20 cellular contexts compared by ENCODE assay signal in the genomic region with DNA sequence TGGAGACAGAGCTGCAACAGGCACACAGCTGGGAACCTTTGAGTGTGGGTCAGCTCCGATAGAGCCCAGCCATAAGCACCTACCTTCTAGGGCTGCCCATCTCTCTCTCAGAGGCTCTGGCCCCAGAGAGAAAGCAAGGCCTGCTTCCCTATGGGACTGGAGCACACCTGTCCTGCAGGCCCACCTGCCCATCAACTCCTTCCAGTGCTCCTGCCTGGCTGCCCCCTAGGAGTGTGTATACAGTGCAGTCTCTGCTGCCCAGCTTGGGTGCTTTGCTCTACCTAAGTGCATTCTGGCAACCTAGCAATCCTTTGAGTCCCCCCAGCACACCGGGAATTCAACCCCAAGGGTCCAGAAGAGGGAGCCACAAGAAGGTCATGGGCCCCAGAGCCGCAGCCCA. TPM values are rescaled to one million over a fixed set of nuclear protein-coding genes. Genes with fewer than 3 reads are reported as not detected.
DNase-seq lines count a peak whose midpoint lies in the region; ATAC-seq, FAIRE-seq and TF ChIP-seq lines count a peak whose summit lies in the region.
"Had no signal": no experiment of that assay in that cellular context is flagged by ENCODE, and none has a peak within 500 bp of the region (broad histone marks: within the 10 kb centered on the region; RNA-seq: fewer than 3 reads in every experiment).

No MANE protein-coding gene starts in this region.

- H3K9me3 ChIP-seq in BLaER1 = 0 out of 2 replicates have a peak, but pooled peaks cover 7% of the 10 kb centered on the region
- no peaks in the 10 kb centered on the region for H3K9me3 ChIP-seq in IMR-90 (ENCODE audit: control insufficient read depth, insufficient read depth, low read length)
- H3K9me3 ChIP-seq in endothelial cell of umbilical vein (replicated peaks; ENCODE audit: control insufficient read depth, insufficient read depth, low read length) = no peaks in the 10 kb centered on the region
- peaks cover 0 to 8% (median 0%) of the 10 kb centered on the region in 8 donors for H3K9me3 ChIP-seq in spleen
- H3K9me3 ChIP-seq in esophagus squamous epithelium = no peaks in the 10 kb centered on the region
- H3K9me3 ChIP-seq: HAP-1, SJSA1 had no signal

- no peak overlapping the region for H3K4me3 ChIP-seq in BLaER1
- no peak overlapping the region for H3K4me3 ChIP-seq in IMR-90 (ENCODE audit: insufficient read depth, low read depth, low read length)
- H3K4me3 ChIP-seq in endothelial cell of umbilical vein (replicated peaks in 1 of 3; ENCODE audit: insufficient read depth in 1 of 3, low read depth in 1 of 3, low read length in 3 of 3) = no peak overlapping the region
- no peak overlapping the region for H3K4me3 ChIP-seq in spleen
- no peak overlapping the region for H3K4me3 ChIP-seq in esophagus squamous epithelium
- H3K4me3 ChIP-seq: HAP-1, SJSA1 had no signal

- peak overlapping the region in 1 of 2 experiments; percentile 50; a peak in 1 of 4 replicates for H4K8ac ChIP-seq in IMR-90 (ENCODE audit: low read depth in 2 of 2, low read length in 2 of 2)

- H3K27me3 ChIP-seq in BLaER1 (no peaks in the 10 kb centered on the region), IMR-90 (ENCODE audit: control insufficient read depth, insufficient read depth, low read length) (no peaks in the 10 kb centered on the region), endothelial cell of umbilical vein (ENCODE audit: control insufficient read depth in 2 of 2, insufficient read depth in 2 of 2, low read length in 2 of 2) (no peaks in the 10 kb centered on the region), spleen (replicated peaks in 1 of 7) (peaks cover 0 to 5% (median 0%) of the 10 kb centered on the region in 7 donors), esophagus squamous epithelium (no peaks in the 10 kb centered on the region)
- H3K27me3 ChIP-seq: SJSA1 had no signal

- H3K79me2 ChIP-seq in endothelial cell of umbilical vein (ENCODE audit: control insufficient read depth, insufficient read depth, low read length) = no peaks in the 10 kb centered on the region

- H3K27ac ChIP-seq in BLaER1 = no peak overlapping the region
- no peak overlapping the region for H3K27ac ChIP-seq in IMR-90 (ENCODE audit: insufficient read depth, low read length)
- H3K27ac ChIP-seq in endothelial cell of umbilical vein (ENCODE audit: insufficient read depth, low read depth, low read length) = peak overlapping the region; percentile 26
- no peak overlapping the region for H3K27ac ChIP-seq in spleen
- H3K27ac ChIP-seq in esophagus squamous epithelium = peak overlapping the region in 1 of 4 donors; percentile 18

- H3K56ac ChIP-seq in IMR-90 (ENCODE audit: extremely low read depth, insufficient read depth, low read length) = no peak overlapping the region

- in situ Hi-C loops in IMR-90 (cut with MboI; ENCODE audit: low sequenced_read_pairs) = no loop called here

- DNase-seq in IMR-90 (no peak), endothelial cell of umbilical vein (ENCODE audit: low read depth, low spot score) (no peak), spleen (peak; percentile 41), activated T-cell treated with anti-CD3 and anti-CD28 coated beads for 4 hours (no peak), esophagus squamous epithelium (lab: John Stamatoyannopoulos, UW) (no peak), left colon (no peak)
- DNase-seq: COR-L47, DMS79, KG1, NCI-H1092 treated with DMSO at 0.1 percent for 48 hours, NCI-H1436 treated with DMSO at 0.1 percent for 48 hours, NCI-H2029, NCI-H524 treated with DMSO at 0.1 percent for 48 hours had no signal

- no peak overlapping the region; the same call in 1 of the 2 replicates for H3K18ac ChIP-seq in IMR-90 (ENCODE audit: low read depth, low read length)

- H3K79me1 ChIP-seq in IMR-90 (ENCODE audit: low read depth in 1 of 2, low read length in 2 of 2) = no peaks in the 10 kb centered on the region

- peak overlapping the region; percentile 13; the same call in 1 of the 3 replicates for H2BK15ac ChIP-seq in IMR-90 (ENCODE audit: low read depth, low read length)

- dilution Hi-C loops in IMR-90 (cut with HindIII; ENCODE audit: low sequenced_read_pairs, unreplicated experiment) (no loop called here), endothelial cell of umbilical vein (cut with MboI; ENCODE audit: extremely low pct_ligation_motif_present, low sequenced_read_pairs) (no loop called here)

- peak overlapping the region; percentile 16; the same call in 1 of the 2 replicates for H3K23ac ChIP-seq in IMR-90 (ENCODE audit: low read depth, low read length)

- H3K36me3 ChIP-seq in BLaER1 = no peaks in the 10 kb centered on the region
- no peaks in the 10 kb centered on the region for H3K36me3 ChIP-seq in IMR-90 (ENCODE audit: control insufficient read depth, insufficient read depth, low read length)
- H3K36me3 ChIP-seq in endothelial cell of umbilical vein (ENCODE audit: control insufficient read depth in 2 of 2, extremely low read depth in 1 of 2, insufficient read depth in 2 of 2, low read length in 2 of 2) = no peaks in the 10 kb centered on the region
- no peaks in the 10 kb centered on the region for H3K36me3 ChIP-seq in spleen
- H3K36me3 ChIP-seq in esophagus squamous epithelium = no peaks in the 10 kb centered on the region
- H3K36me3 ChIP-seq: HAP-1, SJSA1 had no signal

- no peak overlapping the region for H2AK9ac ChIP-seq in IMR-90 (replicated peaks; ENCODE audit: low read depth, low read length, poor library complexity)

- TF ChIP-seq RAD21 in IMR-90 (IDR thresholded peaks at IDR 0.05; ENCODE audit: low read length) = no peak

- H2AFZ ChIP-seq in IMR-90 (replicated peaks; ENCODE audit: low read length, poor library complexity) (peak overlapping the region; percentile 49), endothelial cell of umbilical vein (ENCODE audit: low read depth, low read length) (no peak overlapping the region)

- peak overlapping the region; percentile 59 for H2BK5ac ChIP-seq in IMR-90 (ENCODE audit: low read depth, low read length, poor library complexity, severe bottlenecking)

- H4K91ac ChIP-seq in IMR-90 (ENCODE audit: insufficient read depth, low read depth, low read length) = peak overlapping the region; percentile 51

- intact Hi-C loops in IMR-90 (cut with micrococcal nuclease) (no loop called here), endothelial cell of umbilical vein (cut with micrococcal nuclease) (loop anchor here (2.0 kb wide), 1 partner anchor 206 kb away; no protein-coding TSS in a partner anchor), spleen (cut with DNase I; ENCODE audit: low total_unique reads) (no loop called here), esophagus squamous epithelium (cut with DNase I) (no loop called here), left colon (cut with DNase I, micrococcal nuclease) (no loop called here)

- TF ChIP-seq CTCF in IMR-90 (conservative IDR thresholded peaks at IDR 0.05; ENCODE audit: low read depth, low read length) (no peak), endothelial cell of umbilical vein (IDR thresholded peaks at IDR 0.05; ENCODE audit: extremely low read depth in 1 of 2, insufficient read depth in 1 of 2, low read depth in 1 of 2, low read length in 2 of 2) (no peak), spleen (IDR thresholded peaks at IDR 0.05 in 8 of 11, conservative IDR thresholded peaks at IDR 0.05 in 3 of 11) (no peak), esophagus squamous epithelium (IDR thresholded peaks at IDR 0.05) (no peak)

- H4K20me1 ChIP-seq in BLaER1 = no peaks in the 10 kb centered on the region
- H4K20me1 ChIP-seq in IMR-90 (ENCODE audit: insufficient read depth, low read length) = no peaks in the 10 kb centered on the region
- H4K20me1 ChIP-seq in endothelial cell of umbilical vein (replicated peaks; ENCODE audit: control insufficient read depth, extremely low read depth, insufficient read depth, low read length) = no peaks in the 10 kb centered on the region

- H2AK5ac ChIP-seq in IMR-90 (ENCODE audit: low read depth, low read length) = peak overlapping the region; percentile 57

- H3K4me2 ChIP-seq in BLaER1 = peak overlapping the region; percentile 28
- H3K4me2 ChIP-seq in IMR-90 (ENCODE audit: low read depth, low read length) = no peak overlapping the region
- H3K4me2 ChIP-seq in endothelial cell of umbilical vein (ENCODE audit: insufficient read depth, low read length) = no peak overlapping the region

- TF ChIP-seq POLR2A in IMR-90 (IDR thresholded peaks at IDR 0.05; ENCODE audit: low read depth, low read length) (no peak), endothelial cell of umbilical vein (IDR thresholded peaks at IDR 0.05; ENCODE audit: low read depth, low read length) (no peak), spleen (IDR thresholded peaks at IDR 0.05) (no peak), esophagus squamous epithelium (IDR thresholded peaks at IDR 0.05) (no peak)

- CTCF ChIA-PET in IMR-90 (lab: Yijun Ruan, JAX) = interaction anchor here (1.3 kb wide), 1 partner anchor 125 kb away, joined by 3 read pairs; no protein-coding TSS in a partner anchor
- CTCF ChIA-PET in endothelial cell of umbilical vein (lab: Charles Lee) = interaction anchor here (1.0 to 1.4 kb wide), 3 partner anchors 163 to 208 kb away, joined by 3 to 16 read pairs (median 3); no protein-coding TSS in a partner anchor

- no CpG with 5 or more reads among the region's 3 CpGs for WGBS in IMR-90 (ENCODE audit: extremely low coverage in 2 of 2, insufficient read length in 1 of 2), 2 experiments
- 69 to 92% (median 85%) methylated on average over 3 of the region's 3 CpGs for WGBS in spleen, 5 donors
- WGBS in esophagus squamous epithelium, 2 donors = 76% methylated on average over 2 of the region's 3 CpGs; no CpG with 5 or more reads in 1 of the 2 donors

- no peak overlapping the region; the same call in 1 of the 2 replicates for H4K5ac ChIP-seq in IMR-90 (ENCODE audit: low read depth, low read length)

- FAIRE-seq in endothelial cell of umbilical vein (lab: Jason Lieb, UNC) = no peak
- FAIRE-seq: A204.1, GM19239, RCC 7860 had no signal

- H3K9ac ChIP-seq in BLaER1 (no peak overlapping the region), IMR-90 (ENCODE audit: low read depth, low read length) (no peak overlapping the region), endothelial cell of umbilical vein (replicated peaks; ENCODE audit: extremely low read depth, insufficient read depth, low read length) (no peak overlapping the region)

- H2BK120ac ChIP-seq in IMR-90 (ENCODE audit: low read depth, low read length) = peak overlapping the region; percentile 76

- ATAC-seq in IMR-90 (ENCODE audit: low read depth) = no peak
- no peak for ATAC-seq in left colon

- H3K4me1 ChIP-seq in BLaER1 (peaks cover 22% of the 10 kb centered on the region), IMR-90 (ENCODE audit: control insufficient read depth, insufficient read depth, low read length) (peaks cover 3% of the 10 kb centered on the region), endothelial cell of umbilical vein (ENCODE audit: control insufficient read depth, extremely low read depth, insufficient read depth, low read length) (peaks cover 15% of the 10 kb centered on the region), spleen (no peaks in the 10 kb centered on the region), esophagus squamous epithelium (no peaks in the 10 kb centered on the region)
- H3K4me1 ChIP-seq: HAP-1 had no signal

- H3K9me1 ChIP-seq in IMR-90 (ENCODE audit: insufficient read depth, low read length) (peaks cover 7% of the 10 kb centered on the region; the same call in 1 of the 2 replicates), endothelial cell of umbilical vein (replicated peaks; ENCODE audit: control insufficient read depth, extremely low read depth, insufficient read depth, low read length) (no peaks in the 10 kb centered on the region)

- H3K4ac ChIP-seq in IMR-90 (ENCODE audit: low read depth, low read length) = peak overlapping the region; percentile 85

- POLR2A ChIA-PET in IMR-90 (lab: Charles Lee; ENCODE audit: unreplicated experiment) (no interaction called here), endothelial cell of umbilical vein (lab: Charles Lee) (no interaction called here)

- peak overlapping the region; percentile 50 for H3K14ac ChIP-seq in IMR-90 (replicated peaks; ENCODE audit: low read depth, low read length)

- BruUV-seq in IMR-90 (replicated peaks; lab: Mats Ljungman, UMichigan) = no TSS peak
- BruUV-seq in endothelial cell of umbilical vein (replicated peaks; lab: Mats Ljungman, UMichigan) = no TSS peak

- H2BK20ac ChIP-seq in IMR-90 (ENCODE audit: low read depth, low read length) = peak overlapping the region; percentile 78

RNA-seq across cellular contexts. Expression of a gene that starts 21.0 kb away (rescaled TPM):
- not detected in 2 replicates for total RNA-seq in IMR-90 (2012; rRNA removed)
- polyA plus RNA-seq in IMR-90 (2012; rRNA removed) = not detected in 2 replicates
- not detected in 2 replicates for polyA plus RNA-seq in IMR-90 (2012; cell fraction: cytosol; rRNA removed)
- polyA plus RNA-seq in IMR-90 (2012; cell fraction: nucleus; rRNA removed; ENCODE audit: low replicate concordance) = not detected in 2 replicates
- total RNA-seq in endothelial cell of umbilical vein = not detected in 2 replicates
- not detected in 2 replicates for polyA plus RNA-seq in endothelial cell of umbilical vein
- not detected in 2 replicates for polyA plus RNA-seq in endothelial cell of umbilical vein (2011; cell fraction: cytosol; rRNA removed)
- not detected in 2 replicates for polyA plus RNA-seq in endothelial cell of umbilical vein (2011; cell fraction: nucleus; rRNA removed)
- polyA plus RNA-seq in endothelial cell of umbilical vein (2012) = not detected in 2 replicates
- polyA minus RNA-seq in endothelial cell of umbilical vein = not detected in 2 replicates
- not detected for polyA minus RNA-seq in endothelial cell of umbilical vein (2011; cell fraction: cytosol; rRNA and poly(A)+ RNA removed)
- not detected in 2 replicates for polyA minus RNA-seq in endothelial cell of umbilical vein (2011; cell fraction: nucleus; rRNA and poly(A)+ RNA removed)
- total RNA-seq in spleen = not detected
- not detected for polyA plus RNA-seq in spleen
- not detected for total RNA-seq in esophagus squamous epithelium
- not detected for total RNA-seq in left colon
- total RNA-seq: HT1080, SJSA1 had no signal

RNA-seq across cellular contexts. Expression of a gene that starts 36.3 kb away (rescaled TPM):
- not detected in 2 replicates for total RNA-seq in IMR-90 (2012; rRNA removed)
- not detected in 2 replicates for polyA plus RNA-seq in IMR-90 (2012; rRNA removed)
- not detected in 2 replicates for polyA plus RNA-seq in IMR-90 (2012; cell fraction: cytosol; rRNA removed)
- polyA plus RNA-seq in IMR-90 (2012; cell fraction: nucleus; rRNA removed; ENCODE audit: low replicate concordance) = not detected in 2 replicates
- not detected in 2 replicates for total RNA-seq in endothelial cell of umbilical vein
- polyA plus RNA-seq in endothelial cell of umbilical vein = not detected in 2 replicates
- polyA plus RNA-seq in endothelial cell of umbilical vein (2011; cell fraction: cytosol; rRNA removed) = not detected in 2 replicates
- polyA plus RNA-seq in endothelial cell of umbilical vein (2011; cell fraction: nucleus; rRNA removed) = not detected in 2 replicates
- not detected in 2 replicates for polyA plus RNA-seq in endothelial cell of umbilical vein (2012)
- not detected in 2 replicates for polyA minus RNA-seq in endothelial cell of umbilical vein
- not detected for polyA minus RNA-seq in endothelial cell of umbilical vein (2011; cell fraction: cytosol; rRNA and poly(A)+ RNA removed)
- not detected in 2 replicates for polyA minus RNA-seq in endothelial cell of umbilical vein (2011; cell fraction: nucleus; rRNA and poly(A)+ RNA removed)
- total RNA-seq in spleen = not detected
- not detected for polyA plus RNA-seq in spleen
- not detected for total RNA-seq in esophagus squamous epithelium
- total RNA-seq in left colon = not detected
- total RNA-seq: HT1080, SJSA1 had no signal

RNA-seq across cellular contexts. Expression of a gene that starts 36.5 kb away (rescaled TPM):
- total RNA-seq in IMR-90 (2012; rRNA removed) (not detected in 2 replicates), endothelial cell of umbilical vein (not detected in 2 replicates), spleen (not detected), esophagus squamous epithelium (not detected), left colon (not detected)
- polyA plus RNA-seq in IMR-90 (2012; rRNA removed) (not detected in 2 replicates), endothelial cell of umbilical vein (not detected in 2 replicates), spleen (not detected)
- polyA plus RNA-seq in IMR-90 (2012; cell fraction: cytosol; rRNA removed) = not detected in 2 replicates
- polyA plus RNA-seq in IMR-90 (2012; cell fraction: nucleus; rRNA removed; ENCODE audit: low replicate concordance) = not detected in 2 replicates
- not detected in 2 replicates for polyA plus RNA-seq in endothelial cell of umbilical vein (2011; cell fraction: cytosol; rRNA removed)
- polyA plus RNA-seq in endothelial cell of umbilical vein (2011; cell fraction: nucleus; rRNA removed) = not detected in 2 replicates
- not detected in 2 replicates for polyA plus RNA-seq in endothelial cell of umbilical vein (2012)
- polyA minus RNA-seq in endothelial cell of umbilical vein = not detected in 2 replicates
- not detected for polyA minus RNA-seq in endothelial cell of umbilical vein (2011; cell fraction: cytosol; rRNA and poly(A)+ RNA removed)
- polyA minus RNA-seq in endothelial cell of umbilical vein (2011; cell fraction: nucleus; rRNA and poly(A)+ RNA removed) = not detected in 2 replicates
- total RNA-seq: HT1080, SJSA1 had no signal

RNA-seq across cellular contexts. Expression of a gene that starts 42.8 kb away (rescaled TPM):
- not detected in 2 replicates for total RNA-seq in IMR-90 (2012; rRNA removed)
- polyA plus RNA-seq in IMR-90 (2012; rRNA removed) = not detected in 2 replicates
- not detected in 2 replicates for polyA plus RNA-seq in IMR-90 (2012; cell fraction: cytosol; rRNA removed)
- not detected in 2 replicates for polyA plus RNA-seq in IMR-90 (2012; cell fraction: nucleus; rRNA removed; ENCODE audit: low replicate concordance)
- total RNA-seq in endothelial cell of umbilical vein = not detected in 2 replicates
- polyA plus RNA-seq in endothelial cell of umbilical vein = not detected in 2 replicates
- not detected in 2 replicates for polyA plus RNA-seq in endothelial cell of umbilical vein (2011; cell fraction: cytosol; rRNA removed)
- not detected in 2 replicates for polyA plus RNA-seq in endothelial cell of umbilical vein (2011; cell fraction: nucleus; rRNA removed)
- polyA plus RNA-seq in endothelial cell of umbilical vein (2012) = not detected in 2 replicates
- not detected in 2 replicates for polyA minus RNA-seq in endothelial cell of umbilical vein
- polyA minus RNA-seq in endothelial cell of umbilical vein (2011; cell fraction: cytosol; rRNA and poly(A)+ RNA removed) = not detected
- polyA minus RNA-seq in endothelial cell of umbilical vein (2011; cell fraction: nucleus; rRNA and poly(A)+ RNA removed) = not detected in 2 replicates
- total RNA-seq in spleen = not detected
- not detected for polyA plus RNA-seq in spleen
- not detected for total RNA-seq in esophagus squamous epithelium
- total RNA-seq in left colon = not detected
- total RNA-seq: HT1080, SJSA1 had no signal
